In the genomic region with DNA sequence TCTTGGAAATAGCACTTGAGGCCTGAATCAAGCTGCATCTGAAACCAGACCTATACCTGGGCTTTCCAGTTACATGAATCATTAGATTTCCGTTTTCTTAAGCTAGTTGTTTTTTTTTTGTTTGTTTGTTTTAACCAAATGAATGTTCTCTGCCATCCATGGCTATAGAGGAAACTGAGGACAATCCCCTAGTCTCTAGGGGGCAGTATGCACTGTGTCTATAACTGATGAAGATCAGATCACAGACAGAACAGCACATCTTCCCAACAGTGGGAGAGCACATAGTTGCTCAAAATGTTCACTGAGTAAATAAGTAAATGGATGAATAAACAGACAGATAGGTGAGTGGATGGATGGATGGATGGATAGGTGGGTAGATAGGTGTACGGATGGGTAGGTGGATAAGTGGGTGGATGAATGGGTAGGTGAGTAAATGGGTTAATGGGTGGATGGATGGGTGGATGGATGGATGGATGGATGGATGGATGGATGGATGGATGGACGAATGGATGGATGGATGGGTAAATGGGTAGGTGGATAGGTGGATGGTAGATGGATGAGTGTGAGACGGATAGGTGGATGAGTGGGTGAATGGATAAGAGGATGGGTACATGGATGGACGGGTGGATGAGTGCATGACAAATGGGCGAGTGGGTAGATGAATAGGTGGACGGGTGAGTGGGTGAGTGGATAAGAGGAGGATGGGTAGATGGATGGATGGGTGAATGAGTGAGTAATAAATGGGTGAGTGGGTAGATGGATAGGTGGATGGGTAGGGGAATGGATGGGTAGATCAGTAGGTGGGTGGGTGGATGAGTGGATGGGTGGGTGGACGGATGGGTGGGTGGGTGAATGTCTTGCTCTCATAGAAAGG, we compare ENCODE assay signal across 1 cellular context.
TF ChIP-seq lines count a peak whose summit lies in the region.

No MANE protein-coding gene starts in this region.

TF ChIP-seq in H1, 55 proteins besides CTCF, POLR2A, EP300 and RAD21 (continued from another document):
- TF ChIP-seq, protein P1, sequence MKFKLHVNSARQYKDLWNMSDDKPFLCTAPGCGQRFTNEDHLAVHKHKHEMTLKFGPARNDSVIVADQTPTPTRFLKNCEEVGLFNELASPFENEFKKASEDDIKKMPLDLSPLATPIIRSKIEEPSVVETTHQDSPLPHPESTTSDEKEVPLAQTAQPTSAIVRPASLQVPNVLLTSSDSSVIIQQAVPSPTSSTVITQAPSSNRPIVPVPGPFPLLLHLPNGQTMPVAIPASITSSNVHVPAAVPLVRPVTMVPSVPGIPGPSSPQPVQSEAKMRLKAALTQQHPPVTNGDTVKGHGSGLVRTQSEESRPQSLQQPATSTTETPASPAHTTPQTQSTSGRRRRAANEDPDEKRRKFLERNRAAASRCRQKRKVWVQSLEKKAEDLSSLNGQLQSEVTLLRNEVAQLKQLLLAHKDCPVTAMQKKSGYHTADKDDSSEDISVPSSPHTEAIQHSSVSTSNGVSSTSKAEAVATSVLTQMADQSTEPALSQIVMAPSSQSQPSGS (IDR thresholded peaks at IDR 0.05; ENCODE audit: low read length) = no peak
- TF ChIP-seq NRF1 (IDR thresholded peaks at IDR 0.05; ENCODE audit: low read depth, low read length) (no peak), SIX5 (IDR thresholded peaks at IDR 0.05; ENCODE audit: low read depth, low read length) (no peak), EZH2 (IDR thresholded peaks at IDR 0.05; ENCODE audit: low read depth, low read length, severe bottlenecking) (no peak), POLR2AphosphoS5 (IDR thresholded peaks at IDR 0.05; ENCODE audit: low read depth, low read length) (no peak), KDM1A (IDR thresholded peaks at IDR 0.05; ENCODE audit: borderline replicate concordance, low read length) (no peak), PHF8 (conservative IDR thresholded peaks at IDR 0.05; ENCODE audit: low read depth, low read length) (no peak), RNF2 (IDR thresholded peaks at IDR 0.05; ENCODE audit: borderline replicate concordance, low read depth, low read length, missing control alignments, poor library complexity, severe bottlenecking) (no peak), JUN (IDR thresholded peaks at IDR 0.05; ENCODE audit: low read depth, low read length) (no peak), CHD2 (IDR thresholded peaks at IDR 0.05; ENCODE audit: low read length) (no peak), ASH2L (IDR thresholded peaks at IDR 0.05; ENCODE audit: low read length) (no peak)
- TF ChIP-seq, protein P2, sequence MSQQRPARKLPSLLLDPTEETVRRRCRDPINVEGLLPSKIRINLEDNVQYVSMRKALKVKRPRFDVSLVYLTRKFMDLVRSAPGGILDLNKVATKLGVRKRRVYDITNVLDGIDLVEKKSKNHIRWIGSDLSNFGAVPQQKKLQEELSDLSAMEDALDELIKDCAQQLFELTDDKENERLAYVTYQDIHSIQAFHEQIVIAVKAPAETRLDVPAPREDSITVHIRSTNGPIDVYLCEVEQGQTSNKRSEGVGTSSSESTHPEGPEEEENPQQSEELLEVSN (IDR thresholded peaks at IDR 0.05) = no peak
- TF ChIP-seq, protein P3, sequence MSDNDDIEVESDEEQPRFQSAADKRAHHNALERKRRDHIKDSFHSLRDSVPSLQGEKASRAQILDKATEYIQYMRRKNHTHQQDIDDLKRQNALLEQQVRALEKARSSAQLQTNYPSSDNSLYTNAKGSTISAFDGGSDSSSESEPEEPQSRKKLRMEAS (IDR thresholded peaks at IDR 0.05) = no peak
TF ChIP-seq in H1: peak in this region for 0.
